In the genomic region with DNA sequence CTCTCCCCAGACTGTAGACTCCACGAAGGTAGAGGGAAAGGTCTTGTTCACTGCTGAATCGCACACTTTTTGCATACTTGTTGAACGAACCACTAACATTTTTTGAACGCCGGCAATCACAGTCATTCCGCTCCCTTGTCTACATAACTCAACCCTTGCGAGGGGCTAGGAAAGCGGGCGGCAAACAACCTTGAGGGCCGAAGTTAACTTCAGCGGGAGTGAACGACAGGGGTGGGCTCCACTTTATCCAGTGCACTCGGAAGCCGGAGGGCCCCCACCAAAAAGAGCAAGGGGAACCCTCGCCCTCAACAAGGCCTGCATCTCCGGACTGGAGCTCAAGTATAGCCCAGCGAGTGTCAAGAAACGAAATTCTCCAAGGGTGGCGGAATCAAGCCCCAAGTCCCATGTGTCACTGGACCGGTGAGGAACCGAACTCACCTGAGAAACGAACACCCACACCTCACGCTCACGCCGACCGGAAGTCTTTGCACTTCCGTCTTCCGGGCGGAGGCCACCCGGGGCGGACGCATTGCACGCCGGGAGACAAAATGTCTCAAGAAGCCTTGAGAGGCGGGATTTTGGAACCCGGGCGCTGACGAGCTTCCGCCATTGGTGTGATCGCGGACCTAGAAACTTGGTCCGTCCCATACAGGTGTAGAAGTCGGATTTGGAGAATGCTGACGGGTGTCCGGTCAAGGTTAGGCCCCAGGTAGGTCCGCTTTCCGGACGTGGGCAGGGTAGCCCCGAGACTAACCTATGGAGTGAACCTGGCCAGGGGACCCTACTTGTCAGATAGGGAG, we compare ENCODE assay signal across 8 cellular contexts. TPM values are rescaled to one million over a fixed set of nuclear protein-coding genes. Genes with fewer than 3 reads are reported as not detected.
DNase-seq lines count a peak whose midpoint lies in the region; ATAC-seq lines count a peak whose summit lies in the region.

A gene (minus strand): TSS at position 484 of the 800 bp plus-strand sequence. CDS start 1,644 bp downstream, outside the sequence.

- DNase-seq in CMK (ENCODE audit: low read depth) (peak; percentile 41), HPDE6-E6E7 (ENCODE audit: extremely low spot score) (peak; percentile 87), NOMO-1 treated with DMSO at 0.1 percent for 48 hours (lab: John Stamatoyannopoulos, UW; ENCODE audit: unreplicated experiment) (peak; percentile 83), mesenteric fat pad (ENCODE audit: low spot score) (peak; percentile 96)
- DNase-seq in activated CD8-positive, alpha-beta memory T cell treated with anti-CD3 and anti-CD28 coated beads for 48 hours (ENCODE audit: low read depth in 2 of 3, low spot score in 2 of 3): peak; percentile 69 to 84 (median 75)
- DNase-seq in stimulated activated CD8-positive, alpha-beta memory T cell treated with anti-CD3 and anti-CD28 coated beads, Interleukin-15, amount 100 ng/mL, for 1 hour (ENCODE audit: low read depth): peak; percentile 75

- ATAC-seq in GM19463 (IDR thresholded peaks at IDR 0.05; ENCODE audit: unreplicated experiment): peak; percentile 99

- in situ Hi-C loops in endometrial microvascular endothelial cells (cut with HindIII; ENCODE audit: inconsistent ontology term, low pct_unique_long_range_greater_than_20kb, low sequenced_read_pairs): no loop called here

RNA-seq across cellular contexts. Expression of the gene that starts here (rescaled TPM):
- 12.1 TPM for total RNA-seq in endometrial microvascular endothelial cells (ENCODE audit: inconsistent ontology term)
- total RNA-seq in mesenteric fat pad: 25.4 TPM

Comparison
In these comparisons a context has a peak if more than half of its experiments do, and no peak if none do; other contexts are left out.
1. Peak in every context shown above with its lines: DNase-seq and ATAC-seq.
2. DNase-seq: peak in every context shown above with its lines; median percentile 96 in mesenteric fat pad; 87 in HPDE6-E6E7; 83 in NOMO-1 treated with DMSO at 0.1 percent for 48 hours; 75 in activated CD8-positive, alpha-beta memory T cell treated with anti-CD3 and anti-CD28 coated beads for 48 hours; 75 in stimulated activated CD8-positive, alpha-beta memory T cell treated with anti-CD3 and anti-CD28 coated beads, Interleukin-15, amount 100 ng/mL, for 1 hour; 41 in CMK.